In the genomic region with DNA sequence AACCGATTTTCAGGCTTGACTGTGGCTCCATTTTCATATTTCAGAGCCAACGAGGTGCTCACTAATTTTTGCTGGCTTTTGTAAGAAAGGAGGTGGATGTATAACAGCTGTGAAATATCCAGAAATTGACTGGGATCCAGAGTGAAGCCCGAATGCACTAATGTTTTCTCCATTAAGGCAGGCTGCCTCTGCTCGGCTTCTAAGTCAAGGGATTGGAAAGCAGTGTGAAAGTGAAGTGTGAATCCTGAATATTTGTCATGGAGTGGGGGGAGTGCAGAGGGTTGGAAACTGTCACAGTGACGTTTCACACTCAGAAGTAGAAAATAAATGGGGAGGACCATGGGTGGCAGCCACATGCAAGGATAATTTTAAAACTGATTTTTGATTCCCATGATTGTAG, we compare ENCODE assay signal across 15 cellular contexts.
DNase-seq lines count a peak whose midpoint lies in the region; ATAC-seq and TF ChIP-seq lines count a peak whose summit lies in the region.
"Had no signal": no experiment of that assay in that cellular context is flagged by ENCODE, and none has a peak within 500 bp of the region (broad histone marks: within the 10 kb centered on the region; RNA-seq: fewer than 3 reads in every experiment).

No MANE protein-coding gene starts in this region.

- no peak overlapping the region for H4K8ac ChIP-seq in trophoblast cell (ENCODE audit: low read depth, low read length)

- no peaks in the 10 kb centered on the region for H3K79me2 ChIP-seq in trophoblast cell (ENCODE audit: control insufficient read depth, insufficient read depth, low read length, poor library complexity)

- peaks cover 2% of the 10 kb centered on the region for H3K27me3 Mint-ChIP-seq in activated T-helper 1 cell treated with anti-CD3 and anti-CD28 coated beads, Interleukin-12 subunit alpha, Interleukin-12 subunit beta, Interleukin-2, Interleukin-4 antibody, amounts not matched to agents 30 ng/mL and 10 ng/mL and 1 ng/mL, durations not matched to agents 14 hours and 24 hours and 36 hours (ENCODE audit: insufficient read depth)

- no peaks in the 10 kb centered on the region for H3K9me3 Mint-ChIP-seq in activated T-helper 1 cell treated with anti-CD3 and anti-CD28 coated beads, Interleukin-12 subunit alpha, Interleukin-12 subunit beta, Interleukin-2, Interleukin-4 antibody, amounts not matched to agents 30 ng/mL and 10 ng/mL and 1 ng/mL, durations not matched to agents 14 hours and 24 hours and 36 hours
- H3K9me3 Mint-ChIP-seq: HFFc6 had no signal

- H2BK120ac ChIP-seq in trophoblast cell (ENCODE audit: insufficient read depth, low read length, poor library complexity), result no peak overlapping the region

- no peak overlapping the region for H3K9ac ChIP-seq in trophoblast cell (ENCODE audit: low read length)

- H3K36me3 ChIP-seq in heart right ventricle (no peaks in the 10 kb centered on the region), trophoblast cell (ENCODE audit: control insufficient read depth in 1 of 2, insufficient read depth in 2 of 2, low read length in 2 of 2) (no peaks in the 10 kb centered on the region)

- no peaks in the 10 kb centered on the region for H3K36me3 Mint-ChIP-seq in activated T-helper 1 cell treated with anti-CD3 and anti-CD28 coated beads, Interleukin-12 subunit alpha, Interleukin-12 subunit beta, Interleukin-2, Interleukin-4 antibody, amounts not matched to agents 30 ng/mL and 10 ng/mL and 1 ng/mL, durations not matched to agents 14 hours and 24 hours and 36 hours (ENCODE audit: low read depth)
- H3K36me3 Mint-ChIP-seq: activated naive CD4-positive, alpha-beta T cell treated with anti-CD3 and anti-CD28 coated beads, Interleukin-2, amount 50 U/mL, for 72 hours; natural killer cell had no signal

- H4K12ac ChIP-seq in trophoblast cell (ENCODE audit: low read depth, low read length), result no peak overlapping the region

- H3K4me2 ChIP-seq in trophoblast cell (ENCODE audit: low read length), result no peak overlapping the region

- H3K4me3 ChIP-seq in heart right ventricle, result peak overlapping the region in 2 of 10 donors; percentile 7 to 10
- H3K4me3 ChIP-seq in trophoblast cell (ENCODE audit: low read depth, low read length), result no peak overlapping the region

- no peak overlapping the region for H3K23ac ChIP-seq in trophoblast cell (ENCODE audit: low read length)

- peaks cover 11% of the 10 kb centered on the region for H3K79me1 ChIP-seq in trophoblast cell (ENCODE audit: low read length)

- H3K27me3 ChIP-seq in heart right ventricle, result no peaks in the 10 kb centered on the region
- H3K27me3 ChIP-seq in trophoblast cell (ENCODE audit: insufficient read depth, low read length), result no peaks in the 10 kb centered on the region

- TF ChIP-seq CTCF in heart right ventricle (IDR thresholded peaks at IDR 0.05), result no peak

- WGBS in heart right ventricle, 2 donors, result 53 to 55% methylated on average over 5 of the region's 5 CpGs
- no CpG with 5 or more reads among the region's 5 CpGs for WGBS in trophoblast cell (ENCODE audit: extremely low coverage, insufficient coverage, insufficient read length)

- DNase-seq in Right ventricle myocardium superior (no peak), cardiac septum (ENCODE audit: low spot score) (no peak), heart right ventricle (no peak), trophoblast cell (no peak), head of caudate nucleus (no peak)
- no peak for DNase-seq in activated T-helper 1 cell treated with anti-CD3 and anti-CD28 coated beads, Interleukin-12 subunit alpha, Interleukin-12 subunit beta, Interleukin-2, Interleukin-4 antibody, amounts not matched to agents 30 ng/mL and 10 ng/mL and 1 ng/mL, durations not matched to agents 14 hours and 24 hours and 36 hours (ENCODE audit: low spot score)
- DNase-seq: ACHN; HFFc6; natural killer cell; stimulated activated naive CD4-positive, alpha-beta T cell treated with Interleukin-2 at 50 U/mL for 16 hours; SW 1271 had no signal

- H3K9me3 ChIP-seq in heart right ventricle (no peaks in the 10 kb centered on the region), trophoblast cell (ENCODE audit: insufficient read depth, low read depth, low read length) (no peaks in the 10 kb centered on the region)

- no peak overlapping the region for H3K18ac ChIP-seq in trophoblast cell (ENCODE audit: low read length)

- no peak overlapping the region for H3K4ac ChIP-seq in trophoblast cell (ENCODE audit: low read depth, low read length)

- no peak overlapping the region for H2AFZ ChIP-seq in trophoblast cell (ENCODE audit: insufficient read depth, low read length, poor library complexity)

- H3K27ac Mint-ChIP-seq in activated T-helper 1 cell treated with anti-CD3 and anti-CD28 coated beads, Interleukin-12 subunit alpha, Interleukin-12 subunit beta, Interleukin-2, Interleukin-4 antibody, amounts not matched to agents 30 ng/mL and 10 ng/mL and 1 ng/mL, durations not matched to agents 14 hours and 24 hours and 36 hours, result no peak overlapping the region
- H3K27ac Mint-ChIP-seq: activated naive CD4-positive, alpha-beta T cell treated with anti-CD3 and anti-CD28 coated beads, Interleukin-2, amount 50 U/mL, for 72 hours; HFFc6; natural killer cell had no signal

- intact Hi-C loops in Right ventricle myocardium superior (cut with DNase I) (no loop called here), cardiac septum (cut with DNase I) (no loop called here), heart right ventricle (cut with DNase I) (loop anchor here in 1 of 10 donors (10.0 kb wide), 1 partner anchor 138 kb away; no protein-coding TSS in a partner anchor), head of caudate nucleus (cut with DNase I) (no loop called here)
- intact Hi-C loops in activated T-helper 1 cell treated with anti-CD3 and anti-CD28 coated beads, Interleukin-12 subunit alpha, Interleukin-12 subunit beta, Interleukin-2, Interleukin-4 antibody, amounts not matched to agents 30 ng/mL and 10 ng/mL and 1 ng/mL, durations not matched to agents 14 hours and 24 hours and 36 hours (cut with micrococcal nuclease), result no loop called here

- no peak overlapping the region for H3K4me3 Mint-ChIP-seq in activated T-helper 1 cell treated with anti-CD3 and anti-CD28 coated beads, Interleukin-12 subunit alpha, Interleukin-12 subunit beta, Interleukin-2, Interleukin-4 antibody, amounts not matched to agents 30 ng/mL and 10 ng/mL and 1 ng/mL, durations not matched to agents 14 hours and 24 hours and 36 hours
- H3K4me3 Mint-ChIP-seq: HFFc6, natural killer cell had no signal

- H3K14ac ChIP-seq in trophoblast cell (ENCODE audit: low read length), result peak overlapping the region; percentile 22

- no peak overlapping the region for H4K91ac ChIP-seq in trophoblast cell (ENCODE audit: low read depth, low read length)

- no peak overlapping the region for H2BK12ac ChIP-seq in trophoblast cell (ENCODE audit: low read length)

- ATAC-seq in Right ventricle myocardium superior (ENCODE audit: poor library complexity) (peak; percentile 55), heart right ventricle (peak in 5 of 8 donors; percentile 11 to 67 (median 35)), HG02571 (IDR thresholded peaks at IDR 0.05; ENCODE audit: unreplicated experiment) (no peak), GM19455 (IDR thresholded peaks at IDR 0.05; ENCODE audit: unreplicated experiment) (no peak)
- ATAC-seq: activated naive CD4-positive, alpha-beta T cell treated with anti-CD3 and anti-CD28 coated beads, Interleukin-2, amount 50 U/mL, for 72 hours; HepG2; natural killer cell had no signal

- no peaks in the 10 kb centered on the region for H3K4me1 Mint-ChIP-seq in activated T-helper 1 cell treated with anti-CD3 and anti-CD28 coated beads, Interleukin-12 subunit alpha, Interleukin-12 subunit beta, Interleukin-2, Interleukin-4 antibody, amounts not matched to agents 30 ng/mL and 10 ng/mL and 1 ng/mL, durations not matched to agents 14 hours and 24 hours and 36 hours (ENCODE audit: low read depth)
- H3K4me1 Mint-ChIP-seq: natural killer cell had no signal

- H3K4me1 ChIP-seq in heart right ventricle (peaks cover 0 to 53% (median 24%) of the 10 kb centered on the region in 9 donors), trophoblast cell (ENCODE audit: control insufficient read depth in 1 of 2, insufficient read depth in 2 of 2, low read length in 2 of 2) (peaks cover 19 to 20% of the 10 kb centered on the region in 2 experiments)

- H2BK5ac ChIP-seq in trophoblast cell (ENCODE audit: low read depth, low read length, poor library complexity), result no peak overlapping the region

- H3K27ac ChIP-seq in heart right ventricle (peak overlapping the region in 1 of 10 donors; percentile 12), trophoblast cell (ENCODE audit: low read depth, low read length) (no peak overlapping the region)

- H2AK5ac ChIP-seq in trophoblast cell (ENCODE audit: low read length), result no peak overlapping the region

Comparison
In these comparisons a context has a peak if more than half of its experiments do, and no peak if none do; other contexts are left out.
1. ATAC-seq: peak in Right ventricle myocardium superior (single experiment) and heart right ventricle (5 of 8); none in HG02571 (single experiment) and GM19455 (single experiment).